7 cellular contexts compared by ENCODE assay signal in genomic region chr1:203327684-203328457, GRCh38. TPM values are rescaled to one million over a fixed set of nuclear protein-coding genes. Genes with fewer than 3 reads are reported as not detected.
DNase-seq lines count a peak whose midpoint lies in the region; TF ChIP-seq lines count a peak whose summit lies in the region.

No MANE protein-coding gene starts in this region.

- no CpG with 5 or more reads among the region's 31 CpGs for WGBS in H9 (ENCODE audit: extremely low coverage, insufficient read length, low lambda C conversion rate)

- H4K91ac ChIP-seq in H9 (ENCODE audit: insufficient read length, low read depth, low read length): no peak overlapping the region

- no peak overlapping the region for H3K23ac ChIP-seq in H9 (ENCODE audit: insufficient read length, low read depth, low read length)

- TF ChIP-seq CTCF in GM12872 (IDR thresholded peaks at IDR 0.05; ENCODE audit: insufficient read depth, low read depth, low read length) (peak; percentile 56), H9 (conservative IDR thresholded peaks at IDR 0.05) (peak; percentile 53; the same call in 2 of the 3 replicates), brain (conservative IDR thresholded peaks at IDR 0.05) (peak; percentile 55 to 61)

- H3K9me3 Mint-ChIP-seq in H9 (no peaks in the 10 kb centered on the region), brain (no peaks in the 10 kb centered on the region)
- H3K9me3 Mint-ChIP-seq in T-helper 1 cell treated with Interleukin-12 subunit alpha and Interleukin-12 subunit beta and Interleukin-4 antibody, amounts not matched to agents 30 μg/mL and 1 μg/mL, for 36 hours: no peaks in the 10 kb centered on the region

- H3K18ac ChIP-seq in H9 (ENCODE audit: insufficient read length, low read depth, low read length): peak overlapping the region; percentile 74

- no peaks in the 10 kb centered on the region for H3K79me1 ChIP-seq in H9 (ENCODE audit: insufficient read depth, low read depth, low read length, poor library complexity, severe bottlenecking)

- H3K36me3 Mint-ChIP-seq in H9 (ENCODE audit: insufficient read depth in 1 of 3, low read depth in 3 of 3) (no peaks in the 10 kb centered on the region), brain (no peaks in the 10 kb centered on the region)
- no peaks in the 10 kb centered on the region for H3K36me3 Mint-ChIP-seq in T-helper 1 cell treated with Interleukin-12 subunit alpha and Interleukin-12 subunit beta and Interleukin-4 antibody, amounts not matched to agents 30 μg/mL and 1 μg/mL, for 36 hours (ENCODE audit: low read depth)

- no peaks in the 10 kb centered on the region for H3K79me2 ChIP-seq in H9 (ENCODE audit: insufficient read depth, low read length)

- no peak for DNase-seq in H9
- DNase-seq in M059J (ENCODE audit: low read depth): peak; percentile 65

- H4K20me1 ChIP-seq in H9 (ENCODE audit: control insufficient read depth, insufficient read depth, insufficient read length): peaks cover 4% of the 10 kb centered on the region

- peak overlapping the region; percentile 51 for H3K4me3 ChIP-seq in iPS-15b (ENCODE audit: low read depth, low read length)
- peak overlapping the region; percentile 70 for H3K4me3 ChIP-seq in skeletal muscle satellite cell (ENCODE audit: low read length)

- peak overlapping the region; percentile 75; the same call in 1 of the 2 replicates for H3K14ac ChIP-seq in H9 (ENCODE audit: insufficient read depth, low read length)

- H3K4me3 Mint-ChIP-seq in H9 (peak overlapping the region; percentile 62 to 81), brain (peak overlapping the region; percentile 80 to 84 (median 80))
- H3K4me3 Mint-ChIP-seq in T-helper 1 cell treated with Interleukin-12 subunit alpha and Interleukin-12 subunit beta and Interleukin-4 antibody, amounts not matched to agents 30 μg/mL and 1 μg/mL, for 36 hours: peak overlapping the region; percentile 87

- peak overlapping the region; percentile 52 to 96 (median 85); a peak in 6 of 7 replicates for H3K27ac Mint-ChIP-seq in H9
- peak overlapping the region; percentile 99 for H3K27ac Mint-ChIP-seq in T-helper 1 cell treated with Interleukin-12 subunit alpha and Interleukin-12 subunit beta and Interleukin-4 antibody, amounts not matched to agents 30 μg/mL and 1 μg/mL, for 36 hours
- H3K27ac Mint-ChIP-seq in brain: peak overlapping the region; percentile 96 to 98 (median 97)

- peak overlapping the region; percentile 67 for H2BK12ac ChIP-seq in H9 (ENCODE audit: insufficient read length, low read depth, low read length)

- H3K56ac ChIP-seq in H9 (ENCODE audit: insufficient read length, low read depth, low read length): no peak overlapping the region

- H3K27me3 ChIP-seq in H9 (ENCODE audit: insufficient read depth, low read length): peaks cover 12% of the 10 kb centered on the region; the same call in 1 of the 2 replicates
- H3K27me3 ChIP-seq in iPS-15b (ENCODE audit: control insufficient read depth, insufficient read depth, low read length): peaks cover 74% of the 10 kb centered on the region
- peaks cover 45% of the 10 kb centered on the region for H3K27me3 ChIP-seq in skeletal muscle satellite cell (ENCODE audit: control insufficient read depth, insufficient read depth, low read length)

- H3T11ph ChIP-seq in H9 (ENCODE audit: low read length): no peak overlapping the region

- peak overlapping the region; percentile 66 for H3K4me2 ChIP-seq in H9 (ENCODE audit: insufficient read depth, insufficient read length, low read length)
- peak overlapping the region; percentile 92 for H3K4me2 ChIP-seq in skeletal muscle satellite cell (ENCODE audit: low read length)

- peak overlapping the region; percentile 26 for H2AFZ ChIP-seq in H9 (ENCODE audit: low read length)

- no peak overlapping the region for H4K8ac ChIP-seq in H9 (replicated peaks; ENCODE audit: insufficient read length, low read depth, low read length)

- no peak overlapping the region for H3K27ac ChIP-seq in H9 (ENCODE audit: insufficient read length, low read depth, low read length)

- H3K9me3 ChIP-seq in H9 (ENCODE audit: control insufficient read depth, low read depth, low read length): no peaks in the 10 kb centered on the region
- no peaks in the 10 kb centered on the region for H3K9me3 ChIP-seq in iPS-15b (ENCODE audit: control insufficient read depth, insufficient read depth, low read length)
- H3K9me3 ChIP-seq in skeletal muscle satellite cell (replicated peaks; ENCODE audit: low read length): no peaks in the 10 kb centered on the region

- no peak overlapping the region for H2AK5ac ChIP-seq in H9 (ENCODE audit: insufficient read length, low read length)

- no peak overlapping the region for H2BK5ac ChIP-seq in H9 (ENCODE audit: insufficient read length, low read length)

- H2BK20ac ChIP-seq in H9 (ENCODE audit: low read depth, low read length, poor library complexity, severe bottlenecking): no peak overlapping the region

- no peak overlapping the region for H3K9ac ChIP-seq in H9 (ENCODE audit: extremely low read depth, insufficient read length, low read length)
- H3K9ac ChIP-seq in iPS-15b (ENCODE audit: low read depth, low read length): no peak overlapping the region
- peak overlapping the region; percentile 65 for H3K9ac ChIP-seq in skeletal muscle satellite cell (ENCODE audit: low read depth, low read length)

- no peak overlapping the region for H3K4ac ChIP-seq in H9 (ENCODE audit: low read depth, low read length)

- peaks cover 4% of the 10 kb centered on the region for H3K23me2 ChIP-seq in H9 (ENCODE audit: insufficient read length, low read depth, low read length, poor library complexity, severe bottlenecking)

- H2BK120ac ChIP-seq in H9 (ENCODE audit: low read depth, low read length, poor library complexity, severe bottlenecking): no peak overlapping the region

- H3K4me1 ChIP-seq in H9 (ENCODE audit: insufficient read depth, low read length) (peaks cover 5% of the 10 kb centered on the region; the same call in 1 of the 2 replicates), iPS-15b (ENCODE audit: control insufficient read depth, insufficient read depth, low read length) (peaks cover 37% of the 10 kb centered on the region), skeletal muscle satellite cell (ENCODE audit: control insufficient read depth, insufficient read depth, low read length) (peaks cover 17% of the 10 kb centered on the region)

- H4K5ac ChIP-seq in H9 (ENCODE audit: insufficient read length, low read depth, low read length): no peak overlapping the region

- H3K4me1 Mint-ChIP-seq in H9 (peaks cover 44 to 63% of the 10 kb centered on the region in 2 experiments), brain (peaks cover 64% of the 10 kb centered on the region)
- H3K4me1 Mint-ChIP-seq in T-helper 1 cell treated with Interleukin-12 subunit alpha and Interleukin-12 subunit beta and Interleukin-4 antibody, amounts not matched to agents 30 μg/mL and 1 μg/mL, for 36 hours (ENCODE audit: low read depth): peaks cover 52% of the 10 kb centered on the region

- H3K36me3 ChIP-seq in iPS-15b (ENCODE audit: control insufficient read depth, insufficient read depth, low read length) (no peaks in the 10 kb centered on the region), skeletal muscle satellite cell (ENCODE audit: insufficient read depth, low read length) (no peaks in the 10 kb centered on the region)

- H3K27me3 Mint-ChIP-seq in H9 (ENCODE audit: low read depth): peaks cover 82% of the 10 kb centered on the region
- H3K27me3 Mint-ChIP-seq in T-helper 1 cell treated with Interleukin-12 subunit alpha and Interleukin-12 subunit beta and Interleukin-4 antibody, amounts not matched to agents 30 μg/mL and 1 μg/mL, for 36 hours (ENCODE audit: low read depth): no peaks in the 10 kb centered on the region
- peaks cover 8% of the 10 kb centered on the region for H3K27me3 Mint-ChIP-seq in brain

- no peak overlapping the region for H2BK15ac ChIP-seq in H9 (ENCODE audit: low read depth, low read length)

RNA-seq across cellular contexts. Expression of gene BTG2, which starts 22.6 kb away (rescaled TPM):
- total RNA-seq in H9 (2021): 2.9 and 4.1 TPM in 2 replicates
- 0.67 and 1.2 TPM in 2 replicates for total RNA-seq in M059J (2014; rRNA removed; shearing (Covaris generic))
- polyA plus RNA-seq in brain (ENCODE audit: insufficient read depth, low read depth, low replicate concordance): 117 TPM
- total RNA-seq in skeletal muscle satellite cell (2012; rRNA removed): 6.1 and 7.0 TPM in 2 replicates

RNA-seq across cellular contexts. Expression of gene FMOD, which starts 23.1 kb away (rescaled TPM):
- not detected in 2 replicates for total RNA-seq in H9 (2021)
- not detected in 2 replicates for total RNA-seq in M059J (2014; rRNA removed; shearing (Covaris generic))
- polyA plus RNA-seq in brain (ENCODE audit: insufficient read depth, low read depth, low replicate concordance): 7.9 TPM
- total RNA-seq in skeletal muscle satellite cell (2012; rRNA removed): under 0.01 and 0.44 TPM in 2 replicates
